In the genomic region with DNA sequence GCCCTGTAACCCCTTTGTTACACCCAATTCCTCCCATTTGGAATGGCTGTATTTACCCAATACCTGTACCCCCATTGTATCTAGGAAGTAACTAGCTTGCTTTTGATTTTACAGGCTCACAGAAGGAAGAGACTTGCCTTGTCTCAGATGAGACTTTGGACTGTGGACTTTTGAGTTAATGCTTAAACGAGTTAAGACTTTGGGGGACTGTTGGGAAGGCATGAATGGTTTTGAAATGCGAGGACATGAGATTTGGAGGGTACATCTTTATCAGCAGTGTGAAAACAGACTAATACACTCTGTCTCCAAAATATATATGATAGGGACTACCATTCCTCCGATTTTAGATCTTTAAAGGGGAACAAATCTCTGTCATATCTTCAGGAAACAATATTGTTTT, we compare ENCODE assay signal across 7 cellular contexts. TPM values are rescaled to one million over a fixed set of nuclear protein-coding genes. Genes with fewer than 3 reads are reported as not detected.
DNase-seq lines count a peak whose midpoint lies in the region; ATAC-seq, FAIRE-seq and TF ChIP-seq lines count a peak whose summit lies in the region.
"Not testable (repeated sequence)": the region's sequence is repeated elsewhere in the genome, so short reads cannot be mapped to it uniquely, and the experiment has no call there.
"Had no signal": no experiment of that assay in that cellular context is flagged by ENCODE, and none has a peak within 500 bp of the region (broad histone marks: within the 10 kb centered on the region; RNA-seq: fewer than 3 reads in every experiment).

No MANE protein-coding gene starts in this region.

- H3K27ac ChIP-seq in A549; HepG2 (ENCODE audit: extremely low read length, insufficient read depth, low read length): not testable (repeated sequence)
- H3K27ac ChIP-seq in hepatocyte = peak overlapping the region; percentile 69

- in situ Hi-C loops in HepG2 (cut with HindIII; ENCODE audit: extremely low pct_ligation_motif_present, low pct_unique_long_range_greater_than_20kb) = not testable (repeated sequence)

- H3K9me3 ChIP-seq in A549; hepatocyte (ENCODE audit: low read depth); HepG2 (ENCODE audit: low read length): not testable (repeated sequence)

- not testable (repeated sequence) for H3K27me3 Mint-ChIP-seq in Calu3 (ENCODE audit: unreplicated experiment)

- TF ChIP-seq POLR2A in A549 (IDR thresholded peaks at IDR 0.05; ENCODE audit: low read length); HepG2 (IDR thresholded peaks at IDR 0.05; ENCODE audit: insufficient read depth in 1 of 2, low read depth in 2 of 2, low read length in 2 of 2): not testable (repeated sequence)

- H4K20me1 ChIP-seq in hepatocyte (ENCODE audit: insufficient read depth, poor library complexity, severe bottlenecking); HepG2 (ENCODE audit: insufficient read depth, low read length): not testable (repeated sequence)

- not testable (repeated sequence) for H3K9me3 Mint-ChIP-seq in Calu3 (ENCODE audit: low read depth, unreplicated experiment)

- FAIRE-seq in A549 (lab: Jason Lieb, UNC); HepG2 (lab: Jason Lieb, UNC): not testable (repeated sequence)

- WGBS in A549 (ENCODE audit: missing lambda C conversion rate) = 15% methylated on average over 3 of the region's 3 CpGs
- 27% methylated on average over 3 of the region's 3 CpGs for WGBS in hepatocyte (ENCODE audit: low lambda C conversion rate, missing lambda C conversion rate)
- 0% methylated on average over 3 of the region's 3 CpGs for WGBS in HepG2 (ENCODE audit: low lambda C conversion rate)

- POLR2A ChIA-PET in A549 (lab: Yijun Ruan, JAX); HepG2 (lab: Yijun Ruan, JAX): not testable (repeated sequence)

- intact Hi-C loops in Calu3 (cut with micrococcal nuclease; ENCODE audit: unreplicated experiment); HepG2 (cut with micrococcal nuclease; ENCODE audit: unreplicated experiment): not testable (repeated sequence)

- not testable (repeated sequence) for TF ChIP-seq EP300 in A549 (IDR thresholded peaks at IDR 0.05); HepG2 (IDR thresholded peaks at IDR 0.05; ENCODE audit: low read depth in 2 of 2, low read length in 2 of 2); HepG2 (CRISPR knock-in tag; IDR thresholded peaks at IDR 0.05; ENCODE audit: borderline replicate concordance)

- H3K36me3 ChIP-seq in hepatocyte (replicated peaks; ENCODE audit: insufficient read depth, low read depth); HepG2 (replicated peaks in 1 of 2; ENCODE audit: control insufficient read depth in 1 of 2, insufficient read depth in 2 of 2, low read length in 2 of 2): not testable (repeated sequence)

- peak overlapping the region; percentile 27; the same call in 2 of the 3 replicates for H3K4me2 ChIP-seq in A549
- peak overlapping the region; percentile 8 for H3K4me2 ChIP-seq in hepatocyte
- peak overlapping the region; percentile 18; the same call in 1 of the 2 replicates for H3K4me2 ChIP-seq in HepG2 (ENCODE audit: low read depth, low read length)

- H3K4me3 ChIP-seq in A549; hepatocyte; HepG2 (replicated peaks in 1 of 3; ENCODE audit: insufficient read depth in 1 of 3, low read depth in 2 of 3, low read length in 3 of 3): not testable (repeated sequence)

- CTCF ChIA-PET in A549 (lab: Yijun Ruan, JAX) = interaction anchor here (0.6 to 1.6 kb wide), 2 partner anchors 51 to 307 kb away, joined by 3 to 5 read pairs; partner anchors contain the start of gene GLIPR1L2
- CTCF ChIA-PET in Calu3 (lab: Charles Lee); HepG2 (lab: Yijun Ruan, JAX; ENCODE audit: low intra/inter-chr PET ratio, low total read pairs): not testable (repeated sequence)

- not testable (repeated sequence) for H3K9me2 ChIP-seq in hepatocyte (replicated peaks; ENCODE audit: insufficient read depth)

- H3K27ac Mint-ChIP-seq in Calu3 (ENCODE audit: unreplicated experiment) = peak overlapping the region; percentile 35

- H3K79me2 ChIP-seq in hepatocyte; HepG2 (ENCODE audit: insufficient read depth, low read length): not testable (repeated sequence)

- DNase-seq in A549 (ENCODE audit: low read depth in 1 of 2, low spot score in 1 of 2); Calu3; hepatocyte (ENCODE audit: low spot score): not testable (repeated sequence)
- peak; percentile 28 for DNase-seq in HepG2 (ENCODE audit: low spot score)
- DNase-seq in renal cortical epithelial cell (ENCODE audit: low read depth) = peak; percentile 4

- H3K9ac ChIP-seq in HepG2 (ENCODE audit: insufficient read depth, low read depth, low read length) = not testable (repeated sequence)

- TF ChIP-seq CTCF in A549 (IDR thresholded peaks at IDR 0.05); Calu3 (IDR thresholded peaks at IDR 0.05; ENCODE audit: unreplicated experiment); hepatocyte (IDR thresholded peaks at IDR 0.05; ENCODE audit: poor library complexity); HepG2 (CRISPR knock-in tag; IDR thresholded peaks at IDR 0.05): not testable (repeated sequence)

- not testable (repeated sequence) for H3K36me3 Mint-ChIP-seq in Calu3 (ENCODE audit: insufficient read depth, unreplicated experiment)

- BruUV-seq in Calu3 (replicated peaks; lab: Mats Ljungman, UMichigan); HepG2 (replicated peaks; lab: Mats Ljungman, UMichigan): not testable (repeated sequence)

- H2AFZ ChIP-seq in hepatocyte; HepG2 (ENCODE audit: low read length): not testable (repeated sequence)

- not testable (repeated sequence) for TF ChIP-seq RAD21 in A549 (conservative IDR thresholded peaks at IDR 0.05 in 1 of 2, IDR thresholded peaks at IDR 0.05 in 1 of 2); HepG2 (CRISPR knock-in tag; IDR thresholded peaks at IDR 0.05)

- H3K4me1 Mint-ChIP-seq in Calu3 (ENCODE audit: low read depth, unreplicated experiment) = peaks cover 64% of the 10 kb centered on the region

- ATAC-seq in A549, HepG2: not testable (repeated sequence)

- H3K4me1 ChIP-seq in A549 (peaks cover 25% of the 10 kb centered on the region), HepG2 (ENCODE audit: insufficient read depth, low read length) (peaks cover 47% of the 10 kb centered on the region)
- H3K4me1 ChIP-seq in hepatocyte (ENCODE audit: insufficient read depth) = not testable (repeated sequence)

- H3K4me3 Mint-ChIP-seq in Calu3 (ENCODE audit: low read depth, unreplicated experiment) = not testable (repeated sequence)

- H3K27me3 ChIP-seq in hepatocyte; HepG2 (ENCODE audit: control insufficient read depth in 1 of 2, insufficient read depth in 2 of 2, low read length in 2 of 2): not testable (repeated sequence)

RNA-seq across cellular contexts. Expression of gene GLIPR1, which starts 38.1 kb away (rescaled TPM):
- polyA plus RNA-seq in A549 (2011; rRNA removed) (42.2 and 45.8 TPM in 2 replicates), A549 (2017; fragmentation: RNase III; extraction: RNeasy Plus Mini Kit Qiagen cat#74134 plus additional on column Dnase treatment) (42.6 to 45.0 TPM (median 44.5 TPM) in 3 replicates), hepatocyte (20.0 and 24.5 TPM in 2 replicates), HepG2 (2011; rRNA removed) (1.9 and 4.9 TPM in 2 replicates)
- 13.4 and 20.0 TPM in 2 replicates for polyA plus RNA-seq in A549 (2012; cell fraction: cytosol; rRNA removed)
- polyA plus RNA-seq in A549 (2012; cell fraction: nucleus; rRNA removed) = 9.9 and 16.0 TPM in 2 replicates
- 37.9 and 42.2 TPM in 2 replicates for polyA minus RNA-seq in A549 (2011; rRNA and poly(A)+ RNA removed)
- total RNA-seq in Calu3 (2022) (27.7 and 38.5 TPM in 2 replicates), hepatocyte (6.9 and 9.6 TPM in 2 replicates), HepG2 (2016; rRNA removed; fragmentation: Illumina TruSeq; extraction: Trizol) (2.8 and 5.0 TPM in 2 replicates), renal cortical epithelial cell (34.4 and 45.3 TPM in 2 replicates)
- 0.97 and 2.2 TPM in 2 replicates for total RNA-seq in HepG2 (2016; cell fraction: cytosol; rRNA removed; fragmentation: Illumina TruSeq; extraction: Trizol; ENCODE audit: low read depth)
- 3.7 and 6.0 TPM in 2 replicates for total RNA-seq in HepG2 (2016; cell fraction: insoluble cytoplasmic fraction; rRNA removed; fragmentation: Illumina TruSeq; extraction: Trizol)
- 1.9 and 4.2 TPM in 2 replicates for total RNA-seq in HepG2 (2016; cell fraction: membrane; rRNA removed; fragmentation: Illumina TruSeq; extraction: Trizol)
- total RNA-seq in HepG2 (2016; cell fraction: nucleus; rRNA removed; fragmentation: Illumina TruSeq; extraction: Trizol) = 5.3 TPM in 2 replicates
- 1.4 and 4.8 TPM in 2 replicates for polyA plus RNA-seq in HepG2 (2011; cell fraction: cytosol; rRNA removed)
- polyA plus RNA-seq in HepG2 (2011; cell fraction: nucleus; rRNA removed) = 2.1 and 2.5 TPM in 2 replicates
- 2.8 and 3.5 TPM in 2 replicates for polyA plus RNA-seq in HepG2 (2012)
- polyA plus RNA-seq in HepG2 (2016; cell fraction: cytosol; fragmentation: Illumina TruSeq; extraction: Trizol; ENCODE audit: low read depth) = 3.4 and 3.8 TPM in 2 replicates
- polyA plus RNA-seq in HepG2 (2016; cell fraction: insoluble cytoplasmic fraction; fragmentation: Illumina TruSeq; extraction: Trizol; ENCODE audit: low read depth) = 3.4 and 4.5 TPM in 2 replicates
- 3.0 TPM in 2 replicates for polyA plus RNA-seq in HepG2 (2016; cell fraction: membrane; fragmentation: Illumina TruSeq; extraction: Trizol; ENCODE audit: low read depth)
- 9.2 and 10.3 TPM in 2 replicates for polyA plus RNA-seq in HepG2 (2016; cell fraction: nucleus; fragmentation: Illumina TruSeq; extraction: Trizol; ENCODE audit: insufficient read depth, low read depth)
- 0.30 and 1.9 TPM in 2 replicates for polyA minus RNA-seq in HepG2 (2011; rRNA and poly(A)+ RNA removed; ENCODE audit: low replicate concordance)
- polyA minus RNA-seq in HepG2 (2011; cell fraction: cytosol; rRNA and poly(A)+ RNA removed) = 0.35 and 2.6 TPM in 2 replicates
- 4.8 and 7.2 TPM in 2 replicates for polyA minus RNA-seq in HepG2 (2011; cell fraction: nucleus; rRNA and poly(A)+ RNA removed)

RNA-seq across cellular contexts. Expression of gene GLIPR1L2, which starts 51.6 kb away (rescaled TPM):
- 0.90 and 0.97 TPM in 2 replicates for polyA plus RNA-seq in A549 (2011; rRNA removed)
- 0.09 and 0.13 TPM in 2 replicates for polyA plus RNA-seq in A549 (2012; cell fraction: cytosol; rRNA removed)
- 0.04 TPM in 1 of 2 replicates, not detected in the other for polyA plus RNA-seq in A549 (2012; cell fraction: nucleus; rRNA removed)
- polyA plus RNA-seq in A549 (2017; fragmentation: RNase III; extraction: RNeasy Plus Mini Kit Qiagen cat#74134 plus additional on column Dnase treatment) = 0.24 to 0.57 TPM (median 0.40 TPM) in 3 replicates
- 0.24 and 0.66 TPM in 2 replicates for polyA minus RNA-seq in A549 (2011; rRNA and poly(A)+ RNA removed)
- 0.76 TPM in 1 of 2 replicates, not detected in the other for total RNA-seq in Calu3 (2022)
- total RNA-seq in hepatocyte = 1.1 TPM in 1 of 2 replicates, not detected in the other
- polyA plus RNA-seq in hepatocyte = 0.86 and 0.92 TPM in 2 replicates
- not detected in 2 replicates for total RNA-seq in HepG2 (2016; rRNA removed; fragmentation: Illumina TruSeq; extraction: Trizol)
- not detected in 2 replicates for total RNA-seq in HepG2 (2016; cell fraction: cytosol; rRNA removed; fragmentation: Illumina TruSeq; extraction: Trizol; ENCODE audit: low read depth)
- total RNA-seq in HepG2 (2016; cell fraction: insoluble cytoplasmic fraction; rRNA removed; fragmentation: Illumina TruSeq; extraction: Trizol) = not detected in 2 replicates
- not detected in 2 replicates for total RNA-seq in HepG2 (2016; cell fraction: membrane; rRNA removed; fragmentation: Illumina TruSeq; extraction: Trizol)
- not detected in 2 replicates for total RNA-seq in HepG2 (2016; cell fraction: nucleus; rRNA removed; fragmentation: Illumina TruSeq; extraction: Trizol)
- polyA plus RNA-seq in HepG2 (2011; rRNA removed) = not detected in 2 replicates
- not detected in 2 replicates for polyA plus RNA-seq in HepG2 (2011; cell fraction: cytosol; rRNA removed)
- polyA plus RNA-seq in HepG2 (2011; cell fraction: nucleus; rRNA removed) = not detected in 2 replicates
- polyA plus RNA-seq in HepG2 (2012) = not detected in 2 replicates
- not detected in 2 replicates for polyA plus RNA-seq in HepG2 (2016; cell fraction: cytosol; fragmentation: Illumina TruSeq; extraction: Trizol; ENCODE audit: low read depth)
- polyA plus RNA-seq in HepG2 (2016; cell fraction: insoluble cytoplasmic fraction; fragmentation: Illumina TruSeq; extraction: Trizol; ENCODE audit: low read depth) = not detected in 2 replicates
- not detected in 2 replicates for polyA plus RNA-seq in HepG2 (2016; cell fraction: membrane; fragmentation: Illumina TruSeq; extraction: Trizol; ENCODE audit: low read depth)
- not detected in 2 replicates for polyA plus RNA-seq in HepG2 (2016; cell fraction: nucleus; fragmentation: Illumina TruSeq; extraction: Trizol; ENCODE audit: insufficient read depth, low read depth)
- not detected in 2 replicates for polyA minus RNA-seq in HepG2 (2011; rRNA and poly(A)+ RNA removed; ENCODE audit: low replicate concordance)
- polyA minus RNA-seq in HepG2 (2011; cell fraction: cytosol; rRNA and poly(A)+ RNA removed) = not detected in 2 replicates
- not detected in 2 replicates for polyA minus RNA-seq in HepG2 (2011; cell fraction: nucleus; rRNA and poly(A)+ RNA removed)
- 0.17 and 0.65 TPM in 2 replicates for total RNA-seq in renal cortical epithelial cell
- total RNA-seq: A673; CD8-positive, alpha-beta memory T cell had no signal
